In the genomic region with DNA sequence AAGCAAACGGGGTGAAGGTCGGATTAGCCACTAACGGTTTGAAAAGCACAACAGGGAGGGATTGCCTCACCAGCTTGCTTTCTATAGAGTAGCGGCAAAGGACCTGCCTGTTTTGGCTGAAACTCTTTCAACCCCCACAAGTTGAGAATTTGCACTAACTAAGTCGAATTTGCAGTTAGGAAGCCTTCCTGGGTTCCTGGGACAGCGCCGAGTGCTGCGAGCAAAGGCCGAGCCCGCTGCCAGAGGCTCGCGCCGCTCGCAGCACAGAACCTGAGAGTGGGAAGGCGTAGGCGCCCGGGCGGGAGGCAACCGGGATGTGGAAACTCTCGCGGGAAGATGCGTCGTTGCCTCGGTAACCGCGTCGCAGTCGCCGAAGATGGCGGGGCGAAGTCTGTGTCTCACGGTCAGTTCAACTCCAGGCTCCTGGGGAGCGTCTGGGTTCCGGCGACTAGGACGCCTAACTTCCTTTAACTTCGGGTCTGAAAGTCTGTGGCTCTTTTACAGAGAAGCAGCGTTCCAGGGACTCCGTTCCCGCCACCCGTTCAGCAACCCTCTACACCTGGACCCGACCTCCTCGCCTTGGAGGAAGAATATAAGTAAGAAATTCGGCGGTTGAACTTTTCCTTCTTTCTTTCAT, we compare ENCODE assay signal across 8 cellular contexts. TPM values are rescaled to one million over a fixed set of nuclear protein-coding genes. Genes with fewer than 3 reads are reported as not detected.
DNase-seq lines count a peak whose midpoint lies in the region; ATAC-seq, FAIRE-seq and TF ChIP-seq lines count a peak whose summit lies in the region.

A gene (plus strand): TSS at position 352 of the 637 bp plus-strand sequence. CDS start 25 bp downstream, at position 377.

- peak; percentile 70 for DNase-seq in CD14-positive monocyte (ENCODE audit: low spot score)
- peak; percentile 87 for DNase-seq in NCI-H748 (lab: John Stamatoyannopoulos, UW; ENCODE audit: unreplicated experiment)
- peak; percentile 87 for DNase-seq in activated CD8-positive, alpha-beta T cell treated with anti-CD3 and anti-CD28 coated beads for 36 hours
- peak; percentile 58 to 91 for DNase-seq in H1 (ENCODE audit: low read depth in 1 of 2, low spot score in 2 of 2)
- peak; percentile 94 for DNase-seq in mesendoderm
- DNase-seq in stimulated activated CD8-positive, alpha-beta memory T cell treated with anti-CD3 and anti-CD28 coated beads, Interleukin-12 subunit alpha, Interleukin-12 subunit beta, amount 100 ng/mL, for 4 hours (ENCODE audit: low read depth): peak; percentile 45

- no peak for TF ChIP-seq EP300 in H1 (IDR thresholded peaks at IDR 0.05; ENCODE audit: borderline replicate concordance in 1 of 2, low read depth in 2 of 2, low read length in 2 of 2)

- peak within 1 kb of the TSS; percentile 63 to 65 for H3K4me2 ChIP-seq in H1 (ENCODE audit: insufficient read depth in 1 of 2, low read depth in 2 of 2, low read length in 2 of 2)
- peak within 1 kb of the TSS; percentile 92 for H3K4me2 ChIP-seq in mesendoderm (ENCODE audit: low read length)

- FAIRE-seq in H1 (lab: Jason Lieb, UNC): peak; percentile 52

- H2BK5ac ChIP-seq in H1 (ENCODE audit: low read depth, low read length) (peak within 1 kb of the TSS; percentile 15; the same call in 1 of the 2 replicates), mesendoderm (ENCODE audit: low read length) (no peak within 1 kb of the TSS)

- peaks cover 18% of the 10 kb centered on the region for H3K4me1 Mint-ChIP-seq in CD14-positive monocyte
- H3K4me1 Mint-ChIP-seq in activated CD8-positive, alpha-beta T cell treated with anti-CD3 and anti-CD28 coated beads for 36 hours (ENCODE audit: low read depth): peaks cover 7% of the 10 kb centered on the region

- H3K9me3 ChIP-seq in H1 (ENCODE audit: insufficient read depth in 2 of 2, low read depth in 1 of 2, low read length in 1 of 2): peaks cover 0 to 3% of the 10 kb centered on the region in 2 experiments; a peak in 1 of 4 replicates

- H4K8ac ChIP-seq in H1 (ENCODE audit: extremely low read depth, insufficient read depth, low read length) (peak within 1 kb of the TSS; percentile 94; the same call in 1 of the 2 replicates), mesendoderm (ENCODE audit: low read depth, low read length) (no peak within 1 kb of the TSS)

- POLR2A ChIA-PET in activated CD8-positive, alpha-beta T cell treated with anti-CD3 and anti-CD28 coated beads for 36 hours (lab: Charles Lee): no interaction called here
- POLR2A ChIA-PET in H1 (lab: Charles Lee; ENCODE audit: partially characterized antibody): interaction anchor here (0.9 to 1.6 kb wide), 2 partner anchors 14 to 25 kb away, joined by 3 to 5 read pairs; no protein-coding TSS in a partner anchor

- TF ChIP-seq RAD21 in H1 (IDR thresholded peaks at IDR 0.05 in 1 of 2, conservative IDR thresholded peaks at IDR 0.05 in 1 of 2; ENCODE audit: low read depth in 2 of 2, low read length in 2 of 2): no peak; a peak in 1 of 4 replicates

- H3K4me1 ChIP-seq in H1 (replicated peaks in 1 of 4; ENCODE audit: control insufficient read depth in 3 of 4, insufficient read depth in 4 of 4, low read length in 3 of 4) (no peaks in the 10 kb centered on the region; a peak in 1 of 7 replicates), mesendoderm (ENCODE audit: control insufficient read depth, low read depth, low read length) (peaks cover 2% of the 10 kb centered on the region)

- no peak within 1 kb of the TSS for H2BK12ac ChIP-seq in H1 (ENCODE audit: low read depth, low read length)

- H3K56ac ChIP-seq in H1 (replicated peaks; ENCODE audit: insufficient read length, low read depth, low read length): no peak within 1 kb of the TSS
- peak within 1 kb of the TSS; percentile 91 for H3K56ac ChIP-seq in mesendoderm (ENCODE audit: low read length)

- ATAC-seq in GM19351 (IDR thresholded peaks at IDR 0.05; ENCODE audit: unreplicated experiment) (peak; percentile 89), HG03469 (IDR thresholded peaks at IDR 0.05; ENCODE audit: unreplicated experiment) (peak; percentile 74)
- ATAC-seq in activated CD8-positive, alpha-beta T cell treated with anti-CD3 and anti-CD28 coated beads for 36 hours: peak; percentile 97

- H3K4me3 Mint-ChIP-seq in CD14-positive monocyte: peak within 1 kb of the TSS; percentile 90 to 95
- peak within 1 kb of the TSS; percentile 76 for H3K4me3 Mint-ChIP-seq in activated CD8-positive, alpha-beta T cell treated with anti-CD3 and anti-CD28 coated beads for 36 hours

- intact Hi-C loops in CD14-positive monocyte (cut with micrococcal nuclease): no loop called here
- intact Hi-C loops in activated CD8-positive, alpha-beta T cell treated with anti-CD3 and anti-CD28 coated beads for 36 hours (cut with micrococcal nuclease): no loop called here

- peak within 1 kb of the TSS; percentile 57 to 91 (median 86) for H3K4me3 ChIP-seq in H1 (ENCODE audit: extremely low read depth in 1 of 4, insufficient read depth in 2 of 4, low read depth in 3 of 4, low read length in 4 of 4)
- H3K4me3 ChIP-seq in mesendoderm (ENCODE audit: low read length): peak within 1 kb of the TSS; percentile 84

- no peak within 1 kb of the TSS for H3K27ac ChIP-seq in H1 (ENCODE audit: low read depth, low read length)
- peak within 1 kb of the TSS; percentile 5 for H3K27ac ChIP-seq in mesendoderm (ENCODE audit: low read depth, low read length)

- H2AFZ ChIP-seq in H1 (ENCODE audit: low read length): peak within 1 kb of the TSS; percentile 82

- TF ChIP-seq CTCF in CD14-positive monocyte (IDR thresholded peaks at IDR 0.05) (no peak), H1 (IDR thresholded peaks at IDR 0.05; ENCODE audit: control extremely low read depth in 1 of 3, insufficient read depth in 1 of 3, low read depth in 1 of 3, low read length in 3 of 3) (no peak)
- TF ChIP-seq CTCF in activated CD8-positive, alpha-beta T cell treated with anti-CD3 and anti-CD28 coated beads for 36 hours (IDR thresholded peaks at IDR 0.05): no peak

- no peak within 1 kb of the TSS for H3K14ac ChIP-seq in H1 (ENCODE audit: insufficient read length)

- no peak within 1 kb of the TSS; the same call in 1 of the 2 replicates for H2BK15ac ChIP-seq in H1 (ENCODE audit: low read length)
- no peak within 1 kb of the TSS for H2BK15ac ChIP-seq in mesendoderm (replicated peaks; ENCODE audit: low read depth)

- H3K27me3 ChIP-seq in H1 (replicated peaks in 1 of 4; ENCODE audit: control insufficient read depth in 3 of 4, extremely low read depth in 1 of 4, insufficient read depth in 3 of 4, low read length in 3 of 4) (no peaks in the 10 kb centered on the region), mesendoderm (ENCODE audit: insufficient read depth, low read length, poor library complexity) (no peaks in the 10 kb centered on the region)

- H3K23me2 ChIP-seq in H1 (ENCODE audit: low read depth, low read length): peaks cover 5% of the 10 kb centered on the region

- H3K4ac ChIP-seq in H1 (replicated peaks; ENCODE audit: insufficient read length, low read depth, low read length): no peak within 1 kb of the TSS
- no peak within 1 kb of the TSS for H3K4ac ChIP-seq in mesendoderm (ENCODE audit: low read depth, low read length)

- H3K79me2 ChIP-seq in H1 (ENCODE audit: control insufficient read depth in 1 of 2, insufficient read depth in 2 of 2, low read length in 2 of 2): peaks cover 0 to 11% of the 10 kb centered on the region in 2 experiments; a peak in 1 of 4 replicates
- no peaks in the 10 kb centered on the region for H3K79me2 ChIP-seq in mesendoderm (ENCODE audit: control insufficient read depth, insufficient read depth, low read length)

- H3K27me3 Mint-ChIP-seq in CD14-positive monocyte (ENCODE audit: low read depth in 3 of 3): peaks cover 3 to 7% (median 5%) of the 10 kb centered on the region in 3 donors
- peaks cover 24% of the 10 kb centered on the region for H3K27me3 Mint-ChIP-seq in activated CD8-positive, alpha-beta T cell treated with anti-CD3 and anti-CD28 coated beads for 36 hours

- H4K5ac ChIP-seq in H1 (ENCODE audit: insufficient read length, low read depth, low read length) (peak within 1 kb of the TSS; percentile 19), mesendoderm (ENCODE audit: low read length) (peak within 1 kb of the TSS; percentile 84)

- H3K9ac ChIP-seq in H1 (replicated peaks in 1 of 4; ENCODE audit: extremely low read depth in 1 of 4, low read depth in 3 of 4, low read length in 3 of 4): peak within 1 kb of the TSS; percentile 63 to 91 (median 69)
- H3K9ac ChIP-seq in mesendoderm (ENCODE audit: low read length): peak within 1 kb of the TSS; percentile 84

- H3K9me3 Mint-ChIP-seq in CD14-positive monocyte: peaks cover 0 to 9% (median 4%) of the 10 kb centered on the region in 7 donors
- peaks cover 2% of the 10 kb centered on the region for H3K9me3 Mint-ChIP-seq in activated CD8-positive, alpha-beta T cell treated with anti-CD3 and anti-CD28 coated beads for 36 hours

- H3K27ac Mint-ChIP-seq in CD14-positive monocyte: peak within 1 kb of the TSS in 2 of 7 donors; percentile 61 to 66
- H3K27ac Mint-ChIP-seq in activated CD8-positive, alpha-beta T cell treated with anti-CD3 and anti-CD28 coated beads for 36 hours: no peak within 1 kb of the TSS

- H2BK20ac ChIP-seq in H1 (ENCODE audit: low read length): no peak within 1 kb of the TSS

- peak; percentile 59 to 87 for TF ChIP-seq POLR2A in H1 (IDR thresholded peaks at IDR 0.05; ENCODE audit: control extremely low read depth in 1 of 2, low read depth in 2 of 2, low read length in 2 of 2)

- H4K20me1 ChIP-seq in H1 (replicated peaks in 1 of 2; ENCODE audit: control insufficient read depth in 1 of 2, insufficient read depth in 2 of 2, low read length in 2 of 2): no peaks in the 10 kb centered on the region

- CTCF ChIA-PET in activated CD8-positive, alpha-beta T cell treated with anti-CD3 and anti-CD28 coated beads for 36 hours (lab: Charles Lee): no interaction called here
- CTCF ChIA-PET in H1 (lab: Charles Lee; ENCODE audit: partially characterized antibody): no interaction called here

- 1% methylated on average over 45 of the region's 45 CpGs; no CpG with 5 or more reads in 1 of the 2 experiments for WGBS in H1 (ENCODE audit: extremely low coverage in 1 of 2, insufficient coverage in 1 of 2, insufficient read length in 1 of 2, insufficient replicate concordance in 2 of 2, low coverage in 1 of 2, low lambda C conversion rate in 2 of 2, missing lambda C conversion rate in 1 of 2), 2 experiments
- no CpG with 5 or more reads among the region's 45 CpGs for WGBS in mesendoderm (ENCODE audit: extremely low coverage, insufficient coverage, low lambda C conversion rate)

- H2BK120ac ChIP-seq in H1 (replicated peaks; ENCODE audit: low read depth, low read length): no peak within 1 kb of the TSS
- H2BK120ac ChIP-seq in mesendoderm (ENCODE audit: low read depth, low read length): no peak within 1 kb of the TSS

- no peaks in the 10 kb centered on the region for H3K36me3 Mint-ChIP-seq in CD14-positive monocyte
- H3K36me3 Mint-ChIP-seq in activated CD8-positive, alpha-beta T cell treated with anti-CD3 and anti-CD28 coated beads for 36 hours (ENCODE audit: low read depth): no peaks in the 10 kb centered on the region

- H3K79me1 ChIP-seq in H1 (ENCODE audit: low read depth, low read length): no peaks in the 10 kb centered on the region
- no peaks in the 10 kb centered on the region for H3K79me1 ChIP-seq in mesendoderm (ENCODE audit: low read length)

- H3K36me3 ChIP-seq in H1 (ENCODE audit: control insufficient read depth in 2 of 4, insufficient read depth in 4 of 4, low read length in 3 of 4) (no peaks in the 10 kb centered on the region), mesendoderm (ENCODE audit: control insufficient read depth, insufficient read depth, low read length) (no peaks in the 10 kb centered on the region)

- H2AK5ac ChIP-seq in H1 (ENCODE audit: low read depth, low read length): no peak within 1 kb of the TSS
- no peak within 1 kb of the TSS for H2AK5ac ChIP-seq in mesendoderm (ENCODE audit: low read length)

- H4K91ac ChIP-seq in H1 (replicated peaks; ENCODE audit: insufficient read length, low read length): no peak within 1 kb of the TSS

- H3K23ac ChIP-seq in H1 (ENCODE audit: insufficient read length) (no peak within 1 kb of the TSS), mesendoderm (ENCODE audit: low read length) (no peak within 1 kb of the TSS)

- no peak within 1 kb of the TSS; the same call in 1 of the 2 replicates for H3K18ac ChIP-seq in H1 (ENCODE audit: extremely low read depth, low read length)
- H3K18ac ChIP-seq in mesendoderm (ENCODE audit: low read length): no peak within 1 kb of the TSS

RNA-seq across cellular contexts. Expression of the gene that starts here (rescaled TPM):
- polyA plus RNA-seq in CD14-positive monocyte (under 1 TPM in 1 of 2 donors, not detected in 1; 0.46 TPM), H1 (2011; rRNA removed) (1.7 and 3.4 TPM in 2 replicates)
- under 1 TPM; 0.79 to 0.85 TPM for total RNA-seq in activated CD8-positive, alpha-beta T cell treated with anti-CD3 and anti-CD28 coated beads for 36 hours
- total RNA-seq in H1 (2021; fragmentation: NEBNext Ultra II Directional; extraction: Animal tissue kit (Norgen Biotek cat#: 25700)): 10.8 and 12.3 TPM in 2 replicates
- 3.9 TPM for polyA plus RNA-seq in H1 (2011; cell fraction: cytosol; rRNA removed)
- 4.0 TPM for polyA plus RNA-seq in H1 (2011; cell fraction: nucleus; rRNA removed)
- polyA plus RNA-seq in H1 (2012, experiment 1 of 2): 3.0 to 7.0 TPM (median 3.7 TPM) in 4 replicates
- 0.62 TPM for polyA plus RNA-seq in H1 (2012, experiment 2 of 2)
- polyA plus RNA-seq in H1 (2013, experiment 1 of 2): 14.3 TPM
- 13.3 TPM for polyA plus RNA-seq in H1 (2013, experiment 2 of 2)
- 6.8 and 9.2 TPM in 2 replicates for polyA minus RNA-seq in H1 (2011; rRNA and poly(A)+ RNA removed)
- polyA minus RNA-seq in H1 (2011; cell fraction: cytosol; rRNA and poly(A)+ RNA removed): 4.9 TPM
- polyA minus RNA-seq in H1 (2011; cell fraction: nucleus; rRNA and poly(A)+ RNA removed): 46.1 TPM
- 7.9 TPM for polyA plus RNA-seq in mesendoderm (2013, experiment 1 of 2)
- polyA plus RNA-seq in mesendoderm (2013, experiment 2 of 2): 8.3 TPM

Comparison
In these comparisons a context has a peak if more than half of its experiments do, and no peak if none do; other contexts are left out.
1. Peak in DNase-seq in CD14-positive monocyte; RNA of the gene not detected or under 1 TPM.
2. Peak in DNase-seq and ATAC-seq in activated CD8-positive, alpha-beta T cell treated with anti-CD3 and anti-CD28 coated beads for 36 hours; RNA of the gene not detected or under 1 TPM.